1 cellular context compared by ENCODE assay signal in genomic region chr16:28304214-28304613, GRCh38.
TF ChIP-seq lines count a peak whose summit lies in the region.

No MANE protein-coding gene starts in this region.

TF ChIP-seq in K562, 482 proteins besides CTCF, POLR2A, EP300 and RAD21 (continued from another document and continues in another):
- TF ChIP-seq RBM22 (IDR thresholded peaks at IDR 0.05; ENCODE audit: low read depth, low read length, poor library complexity, severe bottlenecking) (no peak), CBFA2T3 (IDR thresholded peaks at IDR 0.05) (no peak), STAT6 (CRISPR knock-in tag; IDR thresholded peaks at IDR 0.05) (no peak), ZBTB5 (IDR thresholded peaks at IDR 0.05) (no peak), ZC3H11A (IDR thresholded peaks at IDR 0.05; ENCODE audit: low read depth, low read length) (no peak), ZNF431 (CRISPR knock-in tag; IDR thresholded peaks at IDR 0.05) (no peak), NFATC3 (IDR thresholded peaks at IDR 0.05) (no peak), POLR2B (IDR thresholded peaks at IDR 0.05; ENCODE audit: low read depth, partially characterized antibody) (no peak), POU5F1 (IDR thresholded peaks at IDR 0.05; ENCODE audit: borderline replicate concordance, low read depth, low read length, partially characterized antibody) (no peak), ZNF408 (CRISPR knock-in tag; IDR thresholded peaks at IDR 0.05; ENCODE audit: low read depth) (no peak), CTBP1 (IDR thresholded peaks at IDR 0.05; ENCODE audit: borderline replicate concordance) (no peak), RREB1 (CRISPR knock-in tag; IDR thresholded peaks at IDR 0.05) (no peak), ZNF695 (CRISPR knock-in tag; IDR thresholded peaks at IDR 0.05) (no peak), CC2D1A (IDR thresholded peaks at IDR 0.05) (no peak), ZNF717 (CRISPR knock-in tag; IDR thresholded peaks at IDR 0.05) (no peak), DNMT1 (IDR thresholded peaks at IDR 0.05) (no peak), ZNF146 (CRISPR knock-in tag; IDR thresholded peaks at IDR 0.05; ENCODE audit: unreplicated experiment) (peak; percentile 23), TCF7 (IDR thresholded peaks at IDR 0.05; ENCODE audit: borderline replicate concordance) (no peak), POLR2AphosphoS5 (IDR thresholded peaks at IDR 0.05; ENCODE audit: control insufficient read depth, insufficient read depth, low read depth, low read length) (no peak), CBX8 (IDR thresholded peaks at IDR 0.05; ENCODE audit: borderline replicate concordance, extremely low read depth, low read depth, low read length, poor library complexity, severe bottlenecking) (no peak), PRPF4 (IDR thresholded peaks at IDR 0.05; ENCODE audit: insufficient read depth, low read depth, low read length, poor library complexity, severe bottlenecking) (no peak), ZNF3 (CRISPR knock-in tag; IDR thresholded peaks at IDR 0.05) (no peak), MTA2 (IDR thresholded peaks at IDR 0.05; ENCODE audit: low read depth) (no peak), HMGN3 (IDR thresholded peaks at IDR 0.05; ENCODE audit: borderline replicate concordance, extremely low read depth, insufficient read length, low read depth, low read length) (no peak), ZNF347 (CRISPR knock-in tag; IDR thresholded peaks at IDR 0.05; ENCODE audit: low read depth) (no peak), SP2 (IDR thresholded peaks at IDR 0.05; ENCODE audit: extremely low read depth, low read depth, low read length, poor library complexity, severe bottlenecking) (no peak), RFX1 (IDR thresholded peaks at IDR 0.05) (no peak), ZNF277 (CRISPR knock-in tag; IDR thresholded peaks at IDR 0.05; ENCODE audit: borderline replicate concordance) (no peak), CCAR2 (IDR thresholded peaks at IDR 0.05; ENCODE audit: low read depth, low read length) (no peak), KAT7 (CRISPR knock-in tag; IDR thresholded peaks at IDR 0.05; ENCODE audit: borderline replicate concordance) (no peak), CEBPG (CRISPR knock-in tag; IDR thresholded peaks at IDR 0.05) (no peak; the same call in 1 of the 2 replicates), CEBPG (tag; conservative IDR thresholded peaks at IDR 0.05 in 1 of 2, IDR thresholded peaks at IDR 0.05 in 1 of 2) (no peak), BRF2 (IDR thresholded peaks at IDR 0.05; ENCODE audit: borderline replicate concordance, insufficient read depth, insufficient read length) (no peak), POLR2AphosphoS2 (IDR thresholded peaks at IDR 0.05; ENCODE audit: low read length) (no peak), SFPQ (IDR thresholded peaks at IDR 0.05; ENCODE audit: low read depth, low read length) (no peak), KDM1A (IDR thresholded peaks at IDR 0.05) (no peak), ZNF583 (CRISPR knock-in tag; IDR thresholded peaks at IDR 0.05) (no peak), SRSF3 (IDR thresholded peaks at IDR 0.05; ENCODE audit: insufficient read depth, low read length) (no peak), ZNF511 (CRISPR knock-in tag; IDR thresholded peaks at IDR 0.05) (peak; percentile 97), HNRNPLL (IDR thresholded peaks at IDR 0.05; ENCODE audit: low read depth, low read length, poor library complexity, severe bottlenecking) (no peak), ZNF311 (CRISPR knock-in tag; IDR thresholded peaks at IDR 0.05) (no peak), E2F4 (CRISPR knock-in tag; IDR thresholded peaks at IDR 0.05; ENCODE audit: low read depth) (peak; percentile 83), FIP1L1 (IDR thresholded peaks at IDR 0.05; ENCODE audit: low read depth, low read length, poor library complexity, severe bottlenecking) (no peak), CBFB (CRISPR knock-in tag; IDR thresholded peaks at IDR 0.05) (no peak), TAF7 (tag; IDR thresholded peaks at IDR 0.05) (no peak), NCOA4 (IDR thresholded peaks at IDR 0.05; ENCODE audit: partially characterized antibody) (no peak), HNRNPK (IDR thresholded peaks at IDR 0.05; ENCODE audit: low read depth, low read length, poor library complexity, severe bottlenecking) (no peak), HOMEZ (CRISPR knock-in tag; IDR thresholded peaks at IDR 0.05) (no peak), ARID2 (IDR thresholded peaks at IDR 0.05) (no peak), RBM14 (IDR thresholded peaks at IDR 0.05; ENCODE audit: borderline replicate concordance, insufficient read depth, low read depth, low read length) (no peak), SNRNP70 (optimal IDR thresholded peaks at IDR 0.05; ENCODE audit: low read depth, low read length) (no peak), GTF2F1 (IDR thresholded peaks at IDR 0.05; ENCODE audit: low read depth, low read length) (no peak), ZFPM2 (CRISPR knock-in tag; IDR thresholded peaks at IDR 0.05) (no peak)
